In the genomic region with DNA sequence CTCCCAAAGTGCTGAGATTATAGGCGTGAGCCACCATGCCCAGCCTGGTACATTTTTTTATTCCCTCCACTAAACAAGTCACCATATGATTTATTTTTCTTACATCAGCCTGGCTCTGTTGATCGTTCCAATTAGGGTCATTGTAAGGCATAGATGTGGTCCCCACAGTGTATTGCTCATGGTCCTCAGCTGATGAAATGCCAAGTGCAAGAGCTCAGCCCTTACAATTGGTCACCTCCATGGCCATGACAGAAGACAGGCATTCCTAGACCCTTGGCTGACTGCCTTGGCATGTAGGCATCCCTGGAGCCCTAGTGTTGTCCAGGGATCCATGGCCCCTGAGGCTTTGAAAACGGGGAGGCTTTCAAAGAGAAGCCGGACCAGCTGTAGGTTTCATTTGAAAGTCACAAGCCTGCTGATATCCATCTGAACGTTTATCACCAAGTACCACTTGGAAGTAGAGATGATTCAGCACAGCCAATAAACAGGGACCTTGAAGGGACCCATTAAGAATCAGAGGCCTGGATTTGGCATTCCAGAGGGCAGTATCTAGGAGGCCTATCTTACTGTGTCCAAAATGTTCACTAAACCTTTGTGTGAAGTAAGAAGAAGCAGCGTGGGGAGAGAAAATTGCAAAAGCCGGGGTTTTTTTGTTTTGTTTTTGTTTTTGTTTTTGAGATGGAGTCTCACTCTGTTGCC, we compare ENCODE assay signal across 22 cellular contexts. TPM values are rescaled to one million over a fixed set of nuclear protein-coding genes. Genes with fewer than 3 reads are reported as not detected.
DNase-seq lines count a peak whose midpoint lies in the region; ATAC-seq and TF ChIP-seq lines count a peak whose summit lies in the region.
"Had no signal": no experiment of that assay in that cellular context is flagged by ENCODE, and none has a peak within 500 bp of the region (broad histone marks: within the 10 kb centered on the region; RNA-seq: fewer than 3 reads in every experiment).

No MANE protein-coding gene starts in this region.

- BruUV-seq in Panc1 (replicated peaks; lab: Mats Ljungman, UMichigan): no TSS peak

- no peak overlapping the region for H3K27ac ChIP-seq in Panc1 (ENCODE audit: low read length)
- H3K27ac ChIP-seq in naive thymus-derived CD4-positive, alpha-beta T cell (ENCODE audit: low read depth, low read length): no peak overlapping the region

- no peak overlapping the region for H3K4me3 Mint-ChIP-seq in naive thymus-derived CD4-positive, alpha-beta T cell
- no peak overlapping the region for H3K4me3 Mint-ChIP-seq in activated CD4-positive, alpha-beta T cell treated with anti-CD3 and anti-CD28 coated beads, Interleukin-2, amount 10 ng/mL, durations not matched to agents 24 days and 14 days

- no peaks in the 10 kb centered on the region for H3K9me3 ChIP-seq in Panc1 (ENCODE audit: control insufficient read depth, insufficient read depth, low read depth, low read length)
- H3K9me3 ChIP-seq in naive thymus-derived CD4-positive, alpha-beta T cell (ENCODE audit: control insufficient read depth in 2 of 3, low read length in 3 of 3): no peaks in the 10 kb centered on the region
- H3K9me3 ChIP-seq: SK-N-SH had no signal

- H3K27me3 Mint-ChIP-seq in naive thymus-derived CD4-positive, alpha-beta T cell: peaks cover 0 to 10% (median 0%) of the 10 kb centered on the region in 5 donors
- peaks cover 4% of the 10 kb centered on the region for H3K27me3 Mint-ChIP-seq in activated CD4-positive, alpha-beta T cell treated with anti-CD3 and anti-CD28 coated beads, Interleukin-2, amount 10 ng/mL, durations not matched to agents 24 days and 14 days

- TF ChIP-seq CTCF in Panc1 (IDR thresholded peaks at IDR 0.05): no peak

- no peaks in the 10 kb centered on the region for H3K36me3 ChIP-seq in Panc1 (ENCODE audit: control insufficient read depth, insufficient read depth, low read length)
- no peaks in the 10 kb centered on the region for H3K36me3 ChIP-seq in naive thymus-derived CD4-positive, alpha-beta T cell (ENCODE audit: control insufficient read depth in 2 of 3, insufficient read depth in 3 of 3, low read length in 3 of 3)

- POLR2A ChIA-PET in Panc1 (lab: Charles Lee): no interaction called here
- POLR2A ChIA-PET in naive thymus-derived CD4-positive, alpha-beta T cell (lab: Charles Lee): no interaction called here

- intact Hi-C loops in Panc1 (cut with micrococcal nuclease; ENCODE audit: unreplicated experiment): no loop called here
- intact Hi-C loops in naive thymus-derived CD4-positive, alpha-beta T cell (cut with micrococcal nuclease): loop anchor here in 1 of 2 donors (2.0 kb wide), 1 partner anchor 27 kb away; no protein-coding TSS in a partner anchor
- intact Hi-C loops in activated CD4-positive, alpha-beta T cell treated with anti-CD3 and anti-CD28 coated beads, Interleukin-2, amount 10 ng/mL, durations not matched to agents 24 days and 14 days (cut with micrococcal nuclease): no loop called here

- peaks cover 0 to 6% (median 0%) of the 10 kb centered on the region in 5 donors for H3K36me3 Mint-ChIP-seq in naive thymus-derived CD4-positive, alpha-beta T cell
- peaks cover 1% of the 10 kb centered on the region for H3K36me3 Mint-ChIP-seq in activated CD4-positive, alpha-beta T cell treated with anti-CD3 and anti-CD28 coated beads, Interleukin-2, amount 10 ng/mL, durations not matched to agents 24 days and 14 days (ENCODE audit: low read depth)

- no peak overlapping the region for H3K4me3 ChIP-seq in Panc1 (ENCODE audit: low read depth in 2 of 2, low read length in 2 of 2)
- H3K4me3 ChIP-seq in naive thymus-derived CD4-positive, alpha-beta T cell (ENCODE audit: low read length): no peak overlapping the region

- CTCF ChIA-PET in Panc1 (lab: Charles Lee): no interaction called here
- CTCF ChIA-PET in naive thymus-derived CD4-positive, alpha-beta T cell (lab: Charles Lee): no interaction called here

- no peaks in the 10 kb centered on the region for H3K4me1 ChIP-seq in Panc1 (ENCODE audit: control insufficient read depth, insufficient read depth, low read length)
- peaks cover 9 to 20% of the 10 kb centered on the region in 2 donors for H3K4me1 ChIP-seq in naive thymus-derived CD4-positive, alpha-beta T cell (ENCODE audit: control insufficient read depth in 2 of 2, insufficient read depth in 2 of 2, low read length in 2 of 2)

- H3K4me1 Mint-ChIP-seq in naive thymus-derived CD4-positive, alpha-beta T cell: peaks cover 17 to 44% (median 25%) of the 10 kb centered on the region in 7 donors
- H3K4me1 Mint-ChIP-seq in activated CD4-positive, alpha-beta T cell treated with anti-CD3 and anti-CD28 coated beads, Interleukin-2, amount 10 ng/mL, durations not matched to agents 24 days and 14 days: peaks cover 13% of the 10 kb centered on the region

- H3K9me3 Mint-ChIP-seq in naive thymus-derived CD4-positive, alpha-beta T cell: peaks cover 0 to 2% (median 0%) of the 10 kb centered on the region in 11 donors
- H3K9me3 Mint-ChIP-seq in activated CD4-positive, alpha-beta T cell treated with anti-CD3 and anti-CD28 coated beads, Interleukin-2, amount 10 ng/mL, durations not matched to agents 24 days and 14 days: no peaks in the 10 kb centered on the region

- ATAC-seq in Panc1 (peak; percentile 30; the same call in 1 of the 2 replicates), HG02678 (IDR thresholded peaks at IDR 0.05; ENCODE audit: unreplicated experiment) (no peak)
- no peak for ATAC-seq in naive thymus-derived CD4-positive, alpha-beta T cell

- in situ Hi-C loops in Panc1 (cut with HindIII; ENCODE audit: low pct_unique_long_range_greater_than_20kb, low sequenced_read_pairs): no loop called here

- DNase-seq in EH (ENCODE audit: low read depth) (peak; percentile 63), Panc1 (ENCODE audit: low read depth, low spot score) (no peak), astrocyte of the hippocampus (ENCODE audit: low read depth, low spot score) (peak; percentile 43), NCI-H446 treated with DMSO at 0.1 percent for 48 hours (lab: John Stamatoyannopoulos, UW) (no peak)
- no peak for DNase-seq in naive thymus-derived CD4-positive, alpha-beta T cell
- DNase-seq in activated CD4-positive, alpha-beta T cell treated with anti-CD3 and anti-CD28 coated beads, Interleukin-2, amount 10 ng/mL, durations not matched to agents 24 days and 14 days: no peak
- DNase-seq: C1 segment of cervical spinal cord, DMS79 treated with DMSO at 0.1 percent for 48 hours, H7, Karpas-422, NCI-H1092, NCI-H146, NCI-H2081, NCI-H2171 treated with DMSO at 0.1 percent for 48 hours, NCI-H748 treated with DMSO at 0.1 percent for 48 hours, SHP77, SK-N-SH had no signal

- peak overlapping the region in 5 of 9 donors; percentile 61 to 93 (median 67) for H3K27ac Mint-ChIP-seq in naive thymus-derived CD4-positive, alpha-beta T cell
- H3K27ac Mint-ChIP-seq in activated CD4-positive, alpha-beta T cell treated with anti-CD3 and anti-CD28 coated beads, Interleukin-2, amount 10 ng/mL, durations not matched to agents 24 days and 14 days: no peak overlapping the region

- H3K27me3 ChIP-seq in Panc1 (ENCODE audit: control insufficient read depth, insufficient read depth, low read length): no peaks in the 10 kb centered on the region
- no peaks in the 10 kb centered on the region for H3K27me3 ChIP-seq in naive thymus-derived CD4-positive, alpha-beta T cell (ENCODE audit: control insufficient read depth in 2 of 2, insufficient read depth in 2 of 2, low read length in 2 of 2)

RNA-seq across cellular contexts. Expression of gene PRKCA, which starts 20.6 kb away (rescaled TPM):
- 53.0 TPM for total RNA-seq in Panc1 (2021; ENCODE audit: unreplicated experiment)
- polyA plus RNA-seq in Panc1 (2012; ENCODE audit: insufficient read length): 19.2 TPM
- total RNA-seq in naive thymus-derived CD4-positive, alpha-beta T cell: 100 to 1,000 TPM in 4 of 5 experiments, 10 to 100 TPM in 1; 94.1 to 186 (median 154) TPM
- 1 to 10 TPM; 4.1 to 4.9 TPM for polyA plus RNA-seq in naive thymus-derived CD4-positive, alpha-beta T cell
- total RNA-seq in activated CD4-positive, alpha-beta T cell treated with anti-CD3 and anti-CD28 coated beads, Interleukin-2, amount 10 ng/mL, durations not matched to agents 24 days and 14 days: 164 TPM in 2 replicates

RNA-seq across cellular contexts. Expression of gene APOH, which starts 52.6 kb away (rescaled TPM):
- total RNA-seq in Panc1 (2021; ENCODE audit: unreplicated experiment): 1.2 TPM
- not detected for polyA plus RNA-seq in Panc1 (2012; ENCODE audit: insufficient read length)
- total RNA-seq in naive thymus-derived CD4-positive, alpha-beta T cell: not detected
- polyA plus RNA-seq in naive thymus-derived CD4-positive, alpha-beta T cell: not detected
- total RNA-seq in activated CD4-positive, alpha-beta T cell treated with anti-CD3 and anti-CD28 coated beads, Interleukin-2, amount 10 ng/mL, durations not matched to agents 24 days and 14 days: not detected in 2 replicates
- total RNA-seq: H7, MCF 10A, NCI-H460, OCI-LY7, RPMI7951 had no signal
- polyA plus RNA-seq: SK-N-SH had no signal

Comparison
In these comparisons a context has a peak if more than half of its experiments do, and no peak if none do; other contexts are left out.
1. DNase-seq: peak in EH (single experiment) and astrocyte of the hippocampus (single experiment); none in Panc1 (single experiment), naive thymus-derived CD4-positive, alpha-beta T cell (0 of 9), NCI-H446 treated with DMSO at 0.1 percent for 48 hours (single experiment) and activated CD4-positive, alpha-beta T cell treated with anti-CD3 and anti-CD28 coated beads, Interleukin-2, amount 10 ng/mL, durations not matched to agents 24 days and 14 days (single experiment).